In genomic region chr1:157334041-157334440, GRCh38 we compare ENCODE assay signal across 29 cellular contexts.
"Had no signal": no experiment of that assay in that cellular context is flagged by ENCODE, and none has a peak within 500 bp of the region (broad histone marks: within the 10 kb centered on the region; RNA-seq: fewer than 3 reads in every experiment).

No MANE protein-coding gene starts in this region.

- H3K27ac Mint-ChIP-seq: natural killer cell; nephron; neural progenitor cell; progenitor cell of endocrine pancreas; stimulated activated memory B cell treated with anti-CD40 and anti-IgM and Interleukin-4, amounts not matched to agents 10 μg/mL and 1 μg/mL and 100 μg/mL, for 72 hours; stimulated activated naive CD8-positive, alpha-beta T cell treated with anti-CD3 and anti-CD28 coated beads, Interleukin-15, amount 100 ng/mL, for 72 hours; type B pancreatic cell had no signal

- H3K4me1 Mint-ChIP-seq: natural killer cell; nephron; neural progenitor cell; stimulated activated memory B cell treated with anti-CD40 and anti-IgM and Interleukin-4, amounts not matched to agents 10 μg/mL and 1 μg/mL and 100 μg/mL, for 72 hours; stimulated activated naive CD8-positive, alpha-beta T cell treated with anti-CD3 and anti-CD28 coated beads, Interleukin-15, amount 100 ng/mL, for 72 hours had no signal

- H3K36me3 Mint-ChIP-seq: natural killer cell; neural progenitor cell; stimulated activated memory B cell treated with anti-CD40 and anti-IgM and Interleukin-4, amounts not matched to agents 10 μg/mL and 1 μg/mL and 100 μg/mL, for 72 hours; type B pancreatic cell had no signal

- H3K27ac ChIP-seq: neural progenitor cell, ovary, parathyroid adenoma, psoas muscle, right lobe of liver, sigmoid colon, suprapubic skin, testis, tibial artery, transverse colon, upper lobe of right lung, uterus had no signal

- H3K4me2 ChIP-seq: neural progenitor cell had no signal

- H3K4me3 Mint-ChIP-seq: natural killer cell; nephron; neural progenitor cell; stimulated activated memory B cell treated with anti-CD40 and anti-IgM and Interleukin-4, amounts not matched to agents 10 μg/mL and 1 μg/mL and 100 μg/mL, for 72 hours; stimulated activated naive CD8-positive, alpha-beta T cell treated with anti-CD3 and anti-CD28 coated beads, Interleukin-15, amount 100 ng/mL, for 72 hours; type B pancreatic cell had no signal

- DNase-seq: natural killer cell; occipital lobe; ovary; posterior cingulate gyrus; psoas muscle; right cardiac atrium; right lobe of liver; sigmoid colon; small intestine; stimulated activated CD4-positive, alpha-beta T cell treated with anti-CD3 and anti-CD28 coated beads, Interleukin-15, amount 100 ng/mL, for 24 hours; stimulated activated CD4-positive, alpha-beta T cell treated with anti-CD3 and anti-CD28 coated beads, Interleukin-2, amount 100 ng/mL, for 24 hours; stimulated activated CD4-positive, alpha-beta T cell treated with anti-CD3 and anti-CD28 coated beads, Interleukin-2, amount 100 ng/mL, for 48 hours; stimulated activated CD4-positive, alpha-beta T cell treated with anti-CD3 and anti-CD28 coated beads, Interleukin-4, amount 100 ng/mL, for 24 hours; stimulated activated naive CD4-positive, alpha-beta T cell; stimulated activated naive CD8-positive, alpha-beta T cell treated with anti-CD3 and anti-CD28 coated beads, Interleukin-15, amount 100 ng/mL, for 72 hours; stimulated activated naive CD8-positive, alpha-beta T cell treated with anti-CD3 and anti-CD28 coated beads, Interleukin-15, Interleukin-2, amounts not matched to agents 100 U/mL and 50 U/mL, for 24 hours; substantia nigra; testis; tibial artery; transverse colon; upper lobe of right lung; uterus had no signal

- H3K79me2 ChIP-seq: parathyroid adenoma had no signal

- H3K36me3 ChIP-seq: ovary, right lobe of liver, sigmoid colon, suprapubic skin, tibial artery, transverse colon, upper lobe of right lung, uterus had no signal

- ATAC-seq: natural killer cell; psoas muscle; right cardiac atrium; right lobe of liver; stimulated activated memory B cell treated with anti-CD40 and anti-IgM and Interleukin-4, amounts not matched to agents 10 μg/mL and 1 μg/mL and 100 μg/mL, for 72 hours; stimulated activated naive CD8-positive, alpha-beta T cell treated with anti-CD3 and anti-CD28 coated beads, Interleukin-15, amount 100 ng/mL, for 72 hours; stimulated activated naive CD8-positive, alpha-beta T cell treated with anti-CD3 and anti-CD28 coated beads, Interleukin-15, Interleukin-2, amounts not matched to agents 100 U/mL and 50 U/mL, for 24 hours; upper lobe of right lung had no signal

- H3K4me1 ChIP-seq: neural progenitor cell, parathyroid adenoma, psoas muscle, right lobe of liver, suprapubic skin, testis, tibial artery, transverse colon, upper lobe of right lung, uterus had no signal

- H3K4me3 ChIP-seq: neural progenitor cell, ovary, psoas muscle, right lobe of liver, sigmoid colon, suprapubic skin, testis, tibial artery, transverse colon, upper lobe of right lung, uterus had no signal

- H2AFZ ChIP-seq: neural progenitor cell, parathyroid adenoma had no signal

- FAIRE-seq: small intestine had no signal

- H3K9ac ChIP-seq: neural progenitor cell, parathyroid adenoma had no signal

- H3K9me3 ChIP-seq: ovary, right lobe of liver, sigmoid colon, suprapubic skin, testis, tibial artery, transverse colon, uterus had no signal

- H3K27me3 ChIP-seq: neural progenitor cell, ovary, right lobe of liver, sigmoid colon, suprapubic skin, testis, tibial artery, transverse colon, upper lobe of right lung, uterus had no signal

- H3K9me3 Mint-ChIP-seq: natural killer cell, neural progenitor cell had no signal
